ENCODE assay signal across 13 cellular contexts in the genomic region with DNA sequence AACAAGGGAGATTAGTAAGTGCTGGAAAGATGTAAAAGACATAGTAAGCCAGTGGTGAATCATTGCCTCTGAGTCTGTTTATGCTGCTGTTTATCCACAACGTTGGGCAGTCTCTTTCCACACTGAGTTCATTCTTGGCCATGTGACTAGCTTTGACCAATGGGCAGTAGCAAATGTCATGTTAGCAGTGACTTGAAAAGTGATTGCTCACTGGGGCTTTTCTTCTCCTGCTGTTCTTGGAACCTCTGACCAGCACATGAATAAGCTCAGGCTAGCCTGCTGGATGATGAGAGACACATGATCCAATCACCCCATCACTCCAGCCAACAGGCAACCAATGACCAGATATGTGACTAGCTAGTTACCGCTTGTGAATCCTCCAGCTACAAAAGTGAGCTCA.
DNase-seq lines count a peak whose midpoint lies in the region; ATAC-seq and TF ChIP-seq lines count a peak whose summit lies in the region.
"Had no signal": no experiment of that assay in that cellular context is flagged by ENCODE, and none has a peak within 500 bp of the region (broad histone marks: within the 10 kb centered on the region; RNA-seq: fewer than 3 reads in every experiment).

No MANE protein-coding gene starts in this region.

- DNase-seq in ACHN (peak; percentile 46), HFF-Myc (ENCODE audit: extremely low read depth, low read depth) (peak; percentile 61), adipocyte (ENCODE audit: low read depth) (peak; percentile 50), hepatic stellate cell (ENCODE audit: low spot score) (peak; percentile 22), germinal center (ENCODE audit: low spot score) (no peak)
- DNase-seq in central memory CD4-positive, alpha-beta T cell, result no peak
- DNase-seq: activated CD8-positive, alpha-beta T cell treated with anti-CD3 and anti-CD28 coated beads for 36 hours; activated naive CD8-positive, alpha-beta T cell treated with anti-CD3 and anti-CD28 coated beads, Interleukin-2, amount 50 U/mL, for 24 hours; ovary; T-cell had no signal

- peaks cover 16% of the 10 kb centered on the region for H3K4me1 ChIP-seq in adipocyte (ENCODE audit: control insufficient read depth, insufficient read depth, low read length)

- H3K4me3 ChIP-seq in HFF-Myc (replicated peaks; ENCODE audit: low read depth, low read length) (no peak overlapping the region), adipocyte (ENCODE audit: low read length) (peak overlapping the region; percentile 1)
- H3K4me3 ChIP-seq: BLaER1 treated with 17β-estradiol and CSF1 and Interleukin-3, amounts not matched to agents 10 nM and 100 nM; ovary had no signal

- no peak for TF ChIP-seq CTCF in HFF-Myc (IDR thresholded peaks at IDR 0.05; ENCODE audit: low read depth, low read length, missing control alignments)

- no peak overlapping the region for H3K9ac ChIP-seq in adipocyte (ENCODE audit: low read length)
- H3K9ac ChIP-seq: BLaER1 treated with 17β-estradiol and CSF1 and Interleukin-3, amounts not matched to agents 10 nM and 100 nM had no signal

- H3K36me3 ChIP-seq in adipocyte (ENCODE audit: control insufficient read depth, insufficient read depth, low read length, severe bottlenecking), result no peaks in the 10 kb centered on the region
- H3K36me3 ChIP-seq: BLaER1 treated with 17β-estradiol and CSF1 and Interleukin-3, amounts not matched to agents 10 nM and 100 nM; ovary had no signal

- no peaks in the 10 kb centered on the region for H3K27me3 ChIP-seq in adipocyte (replicated peaks; ENCODE audit: control insufficient read depth, insufficient read depth, low read length)
- H3K27me3 ChIP-seq: BLaER1 treated with 17β-estradiol and CSF1 and Interleukin-3, amounts not matched to agents 10 nM and 100 nM; ovary had no signal

- peaks cover 8% of the 10 kb centered on the region for H3K9me3 ChIP-seq in adipocyte (ENCODE audit: control insufficient read depth, low read length)
- H3K9me3 ChIP-seq: ovary had no signal

- ATAC-seq in HG02870 (IDR thresholded peaks at IDR 0.05; ENCODE audit: unreplicated experiment), result no peak
- no peak for ATAC-seq in GM21515 (IDR thresholded peaks at IDR 0.05; ENCODE audit: unreplicated experiment)
- ATAC-seq: activated CD8-positive, alpha-beta T cell treated with anti-CD3 and anti-CD28 coated beads for 36 hours; activated naive CD8-positive, alpha-beta T cell treated with anti-CD3 and anti-CD28 coated beads, Interleukin-2, amount 50 U/mL, for 24 hours; T-cell had no signal

- in situ Hi-C loops in ACHN (cut with HindIII; ENCODE audit: low pct_ligation_motif_present, low pct_unique_long_range_greater_than_20kb, low sequenced_read_pairs), result no loop called here

Comparison
In these comparisons a context has a peak if more than half of its experiments do, and no peak if none do; other contexts are left out.
1. DNase-seq: peak in ACHN (single experiment), HFF-Myc (single experiment), adipocyte (single experiment) and hepatic stellate cell (single experiment); none in central memory CD4-positive, alpha-beta T cell (single experiment) and germinal center (single experiment).